In the genomic region with DNA sequence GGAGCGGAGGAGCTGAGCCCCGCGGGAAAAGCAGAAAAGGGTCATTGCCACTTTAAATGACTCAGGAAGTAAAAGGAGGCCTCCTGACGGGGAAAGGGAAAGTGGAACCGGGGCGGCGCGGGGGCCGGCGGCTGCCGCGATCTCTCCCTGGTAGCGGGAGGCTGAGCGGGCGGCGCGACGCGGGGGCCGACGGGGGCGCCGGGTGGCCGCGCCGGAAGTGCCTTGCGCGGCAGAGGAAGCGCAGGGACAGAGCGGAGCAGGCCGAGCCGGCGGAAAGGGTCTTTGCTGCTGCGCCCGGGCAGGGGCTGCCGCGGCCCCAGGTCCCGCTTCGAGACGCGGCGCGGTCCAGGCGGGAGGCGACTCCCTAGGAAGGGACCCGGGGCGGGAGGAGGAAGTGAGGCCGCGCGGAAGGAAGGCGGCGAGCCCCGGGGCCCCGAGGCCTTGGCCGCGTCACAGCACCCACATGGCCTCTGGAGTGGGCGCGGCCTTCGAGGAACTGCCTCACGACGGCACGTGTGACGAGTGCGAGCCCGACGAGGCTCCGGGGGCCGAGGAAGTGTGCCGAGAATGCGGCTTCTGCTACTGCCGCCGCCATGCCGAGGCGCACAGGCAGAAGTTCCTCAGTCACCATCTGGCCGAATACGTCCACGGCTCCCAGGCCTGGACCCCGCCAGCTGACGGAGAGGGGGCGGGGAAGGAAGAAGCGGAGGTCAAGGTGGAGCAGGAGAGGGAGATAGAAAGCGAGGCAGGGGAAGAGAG, we compare ENCODE assay signal across 8 cellular contexts. TPM values are rescaled to one million over a fixed set of nuclear protein-coding genes. Genes with fewer than 3 reads are reported as not detected.
DNase-seq lines count a peak whose midpoint lies in the region; ATAC-seq and TF ChIP-seq lines count a peak whose summit lies in the region.

A gene with protein sequence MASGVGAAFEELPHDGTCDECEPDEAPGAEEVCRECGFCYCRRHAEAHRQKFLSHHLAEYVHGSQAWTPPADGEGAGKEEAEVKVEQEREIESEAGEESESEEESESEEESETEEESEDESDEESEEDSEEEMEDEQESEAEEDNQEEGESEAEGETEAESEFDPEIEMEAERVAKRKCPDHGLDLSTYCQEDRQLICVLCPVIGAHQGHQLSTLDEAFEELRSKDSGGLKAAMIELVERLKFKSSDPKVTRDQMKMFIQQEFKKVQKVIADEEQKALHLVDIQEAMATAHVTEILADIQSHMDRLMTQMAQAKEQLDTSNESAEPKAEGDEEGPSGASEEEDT (plus strand): TSS at position 127 of the 759 bp plus-strand sequence. CDS start 337 bp downstream, at position 464.

- H3K4me1 ChIP-seq in HEK293 (ENCODE audit: control insufficient read depth, insufficient read depth, low read length) (no peaks in the 10 kb centered on the region; the same call in 1 of the 2 replicates), heart right ventricle (peaks cover 0 to 30% (median 19%) of the 10 kb centered on the region in 9 donors)

- CTCF ChIA-PET in HEK293 (lab: Yijun Ruan, JAX) (interaction anchor here (1.0 kb wide), 1 partner anchor 159 kb away, joined by 3 read pairs; no protein-coding TSS in a partner anchor), T-cell (lab: Charles Lee) (interaction anchor here in 1 of 2 donors (0.5 kb wide), 1 partner anchor 1297 kb away, joined by 3 read pairs; no protein-coding TSS in a partner anchor)

- H3K36me3 Mint-ChIP-seq in T-cell = peaks cover 35% of the 10 kb centered on the region
- H3K36me3 Mint-ChIP-seq in progenitor cell of endocrine pancreas (ENCODE audit: insufficient read depth) = peaks cover 31% of the 10 kb centered on the region

- H3K27me3 Mint-ChIP-seq in T-cell (peaks cover 4 to 12% of the 10 kb centered on the region in 2 donors), progenitor cell of endocrine pancreas (peaks cover 9% of the 10 kb centered on the region)

- peaks cover 0 to 2% (median 0%) of the 10 kb centered on the region in 7 donors for H3K27me3 ChIP-seq in heart right ventricle

- H3K9me3 ChIP-seq in HEK293 (ENCODE audit: control insufficient read depth, insufficient read depth, low read depth, low read length) = no peaks in the 10 kb centered on the region
- peaks cover 0 to 45% (median 29%) of the 10 kb centered on the region in 11 donors for H3K9me3 ChIP-seq in heart right ventricle

- TF ChIP-seq CTCF in HEK293 (tag by site-specific recombination; IDR thresholded peaks at IDR 0.05) (0 out of 2 replicates have a peak, but pooled peaks have one; percentile 9), heart right ventricle (IDR thresholded peaks at IDR 0.05) (no peak), progenitor cell of endocrine pancreas (IDR thresholded peaks at IDR 0.05; ENCODE audit: unreplicated experiment) (no peak)

- POLR2A ChIA-PET in HEK293 (lab: Yijun Ruan, JAX) (interaction anchor here (0.7 kb wide), 1 partner anchor 171 kb away, joined by 4 read pairs; no protein-coding TSS in a partner anchor), T-cell (lab: Charles Lee) (no interaction called here)

- H3K9me3 Mint-ChIP-seq in T-cell (peaks cover 11 to 38% (median 21%) of the 10 kb centered on the region in 3 donors), progenitor cell of endocrine pancreas (ENCODE audit: low read depth) (peaks cover 28% of the 10 kb centered on the region)

- H3K36me3 ChIP-seq in HEK293 (ENCODE audit: control insufficient read depth in 2 of 2, insufficient read depth in 1 of 2, low read length in 2 of 2) (peaks cover 0 to 3% of the 10 kb centered on the region in 2 experiments; a peak in 1 of 3 replicates), heart right ventricle (peaks cover 0 to 33% (median 0%) of the 10 kb centered on the region in 9 donors)

- ATAC-seq in T-cell (replicated peaks in 1 of 4) (peak; percentile 86 to 91 (median 88)), heart right ventricle (peak; percentile 93 to 97 (median 96))

- H3K4me3 Mint-ChIP-seq in T-cell = peak within 1 kb of the TSS; percentile 96 to 97 (median 96)
- H3K4me3 Mint-ChIP-seq in progenitor cell of endocrine pancreas (ENCODE audit: low read depth) = peak within 1 kb of the TSS; percentile 93

- peak within 1 kb of the TSS; percentile 83 for H3K27ac ChIP-seq in HEK293 (ENCODE audit: extremely low read depth, low read depth, low read length)
- H3K27ac ChIP-seq in adipose tissue (ENCODE audit: low read depth, low read length) = peak within 1 kb of the TSS; percentile 79
- H3K27ac ChIP-seq in heart right ventricle = peak within 1 kb of the TSS; percentile 88 to 99 (median 96)

- DNase-seq in MV-4-11 (lab: John Stamatoyannopoulos, UW) (peak; percentile 78), T-cell (peak; percentile 57 to 83 (median 74)), heart right ventricle (peak; percentile 87 to 88), progenitor cell of endocrine pancreas (ENCODE audit: low spot score, unreplicated experiment) (peak; percentile 50), ureter (ENCODE audit: low spot score) (peak; percentile 88)

- H3K4me3 ChIP-seq in GM08714 (ENCODE audit: low read length) (peak within 1 kb of the TSS; percentile 78), HEK293 (ENCODE audit: low read depth, low read length) (peak within 1 kb of the TSS; percentile 70), heart right ventricle (peak within 1 kb of the TSS; percentile 52 to 93 (median 76))

- intact Hi-C loops in heart right ventricle (cut with DNase I) = loop anchor here in 7 of 10 donors (1.0 to 10.0 kb wide), 8 partner anchors 41 to 160 kb away; a partner anchor contains a TSS

- H3K27ac Mint-ChIP-seq in T-cell (peak within 1 kb of the TSS; percentile 98), progenitor cell of endocrine pancreas (peak within 1 kb of the TSS; percentile 96)

- H3K4me1 Mint-ChIP-seq in T-cell = peaks cover 48 to 52% (median 50%) of the 10 kb centered on the region in 3 donors
- peaks cover 14% of the 10 kb centered on the region for H3K4me1 Mint-ChIP-seq in progenitor cell of endocrine pancreas (ENCODE audit: low read depth)

- 1 to 3% (median 3%) methylated on average over 69 to 82 of the region's 82 CpGs for WGBS in adipose tissue, 3 donors
- WGBS in heart right ventricle, 2 donors = 2% methylated on average over 73 to 82 of the region's 82 CpGs

TF ChIP-seq in HEK293, 187 proteins besides CTCF, POLR2A, EP300 and RAD21 (continues in another document):
- TF ChIP-seq, protein P1, sequence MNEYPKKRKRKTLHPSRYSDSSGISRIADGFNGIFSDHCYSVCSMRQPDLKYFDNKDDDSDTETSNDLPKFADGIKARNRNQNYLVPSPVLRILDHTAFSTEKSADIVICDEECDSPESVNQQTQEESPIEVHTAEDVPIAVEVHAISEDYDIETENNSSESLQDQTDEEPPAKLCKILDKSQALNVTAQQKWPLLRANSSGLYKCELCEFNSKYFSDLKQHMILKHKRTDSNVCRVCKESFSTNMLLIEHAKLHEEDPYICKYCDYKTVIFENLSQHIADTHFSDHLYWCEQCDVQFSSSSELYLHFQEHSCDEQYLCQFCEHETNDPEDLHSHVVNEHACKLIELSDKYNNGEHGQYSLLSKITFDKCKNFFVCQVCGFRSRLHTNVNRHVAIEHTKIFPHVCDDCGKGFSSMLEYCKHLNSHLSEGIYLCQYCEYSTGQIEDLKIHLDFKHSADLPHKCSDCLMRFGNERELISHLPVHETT (tag by site-specific recombination; IDR thresholded peaks at IDR 0.05) = no peak
- TF ChIP-seq ZBTB21 (tag by site-specific recombination; IDR thresholded peaks at IDR 0.05) (no peak), KLF8 (tag by site-specific recombination; IDR thresholded peaks at IDR 0.05) (no peak; the same call in 1 of the 2 replicates), ZNF830 (tag by site-specific recombination; IDR thresholded peaks at IDR 0.05; ENCODE audit: low read depth) (no peak), ZEB2 (tag by site-specific recombination; IDR thresholded peaks at IDR 0.05) (0 out of 2 replicates have a peak, but pooled peaks have one; percentile 24), HOXA7 (CRISPR knock-in tag; IDR thresholded peaks at IDR 0.05; ENCODE audit: borderline replicate concordance) (no peak), ZNF175 (tag by site-specific recombination; IDR thresholded peaks at IDR 0.05) (no peak)
- TF ChIP-seq, protein P2, sequence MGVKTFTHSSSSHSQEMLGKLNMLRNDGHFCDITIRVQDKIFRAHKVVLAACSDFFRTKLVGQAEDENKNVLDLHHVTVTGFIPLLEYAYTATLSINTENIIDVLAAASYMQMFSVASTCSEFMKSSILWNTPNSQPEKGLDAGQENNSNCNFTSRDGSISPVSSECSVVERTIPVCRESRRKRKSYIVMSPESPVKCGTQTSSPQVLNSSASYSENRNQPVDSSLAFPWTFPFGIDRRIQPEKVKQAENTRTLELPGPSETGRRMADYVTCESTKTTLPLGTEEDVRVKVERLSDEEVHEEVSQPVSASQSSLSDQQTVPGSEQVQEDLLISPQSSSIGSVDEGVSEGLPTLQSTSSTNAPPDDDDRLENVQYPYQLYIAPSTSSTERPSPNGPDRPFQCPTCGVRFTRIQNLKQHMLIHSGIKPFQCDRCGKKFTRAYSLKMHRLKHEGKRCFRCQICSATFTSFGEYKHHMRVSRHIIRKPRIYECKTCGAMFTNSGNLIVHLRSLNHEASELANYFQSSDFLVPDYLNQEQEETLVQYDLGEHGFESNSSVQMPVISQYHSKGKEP (tag by site-specific recombination; IDR thresholded peaks at IDR 0.05) = 0 out of 2 replicates have a peak, but pooled peaks have one; percentile 16
- TF ChIP-seq, protein P3, sequence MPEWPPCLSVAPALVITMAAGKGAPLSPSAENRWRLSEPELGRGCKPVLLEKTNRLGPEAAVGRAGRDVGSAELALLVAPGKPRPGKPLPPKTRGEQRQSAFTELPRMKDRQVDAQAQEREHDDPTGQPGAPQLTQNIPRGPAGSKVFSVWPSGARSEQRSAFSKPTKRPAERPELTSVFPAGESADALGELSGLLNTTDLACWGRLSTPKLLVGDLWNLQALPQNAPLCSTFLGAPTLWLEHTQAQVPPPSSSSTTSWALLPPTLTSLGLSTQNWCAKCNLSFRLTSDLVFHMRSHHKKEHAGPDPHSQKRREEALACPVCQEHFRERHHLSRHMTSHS (tag by site-specific recombination; IDR thresholded peaks at IDR 0.05) = no peak

RNA-seq across cellular contexts. Expression of the gene that starts here (rescaled TPM):
- total RNA-seq in T-cell (10 to 100 TPM; 39.8 to 58.4 (median 51.7) TPM), heart right ventricle (10 to 100 TPM; 37.7 to 59.2 (median 46.8) TPM), progenitor cell of endocrine pancreas (60.1 and 65.1 TPM in 2 replicates), ureter (93.6 TPM)
- polyA plus RNA-seq in adipose tissue (10 to 100 TPM; 12.3 to 19.8 (median 19.2) TPM), heart right ventricle (1 to 10 TPM; 6.4 to 9.0 TPM)

Comparison
In these comparisons a context has a peak if more than half of its experiments do, and no peak if none do; other contexts are left out.
1. Peak in every context shown above with its lines: DNase-seq, ATAC-seq, H3K4me3 ChIP-seq and H3K27ac ChIP-seq.